18 cellular contexts compared by ENCODE assay signal in the genomic region with DNA sequence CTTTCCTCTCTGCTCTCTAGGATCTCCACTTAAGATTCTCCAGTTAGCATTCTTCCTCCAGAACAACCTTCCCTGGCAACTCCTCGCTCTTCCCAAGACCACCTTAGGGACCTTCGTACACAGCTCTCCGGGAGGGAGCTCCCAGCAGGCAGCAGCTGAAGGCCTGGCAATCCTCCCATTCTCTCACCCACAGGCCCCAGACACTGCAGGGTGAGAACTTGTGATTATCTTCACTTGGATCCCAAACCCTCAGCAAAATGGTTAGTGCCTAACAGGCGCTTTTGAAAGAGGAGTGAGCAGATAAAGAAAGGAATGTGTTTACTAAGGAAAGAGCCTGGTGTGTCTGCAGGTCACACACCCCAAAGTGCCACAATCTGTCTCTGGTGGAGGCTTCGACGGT.
"Had no signal": no experiment of that assay in that cellular context is flagged by ENCODE, and none has a peak within 500 bp of the region (broad histone marks: within the 10 kb centered on the region; RNA-seq: fewer than 3 reads in every experiment).

No MANE protein-coding gene starts in this region.

- H3K4me1 ChIP-seq: lower lobe of right lung had no signal

- H3K27me3 ChIP-seq: neutrophil, thyroid gland had no signal

- H3K9me3 ChIP-seq: heart left ventricle, lower lobe of right lung, neutrophil, thyroid gland had no signal

- ATAC-seq: activated CD4-positive, alpha-beta T cell treated with anti-CD3 and anti-CD28 coated beads for 36 hours; activated CD8-positive, alpha-beta T cell treated with anti-CD3 and anti-CD28 coated beads for 36 hours; lower lobe of right lung; stimulated activated memory B cell treated with anti-CD40 and anti-IgM and Interleukin-4, amounts not matched to agents 10 μg/mL and 1 μg/mL and 100 μg/mL, for 72 hours had no signal

- H3K36me3 ChIP-seq: brain microvascular endothelial cell, heart left ventricle, lower lobe of right lung, neutrophil, thyroid gland, WERI-Rb-1 had no signal

- H3K27ac Mint-ChIP-seq: activated CD4-positive, alpha-beta T cell treated with anti-CD3 and anti-CD28 coated beads for 36 hours; activated CD8-positive, alpha-beta T cell treated with anti-CD3 and anti-CD28 coated beads for 36 hours; activated naive CD8-positive, alpha-beta T cell treated with anti-CD3 and anti-CD28 coated beads, Interleukin-2, amount 10 ng/mL, durations not matched to agents 7 days and 5 days; immature natural killer cell; stimulated activated memory B cell treated with anti-CD40 and anti-IgM and Interleukin-4, amounts not matched to agents 10 μg/mL and 1 μg/mL and 100 μg/mL, for 72 hours; T-helper 1 cell treated with Interleukin-12 subunit alpha and Interleukin-12 subunit beta and Interleukin-4 antibody, amounts not matched to agents 30 μg/mL and 1 μg/mL, for 36 hours had no signal

- H3K4me3 ChIP-seq: heart left ventricle, lower lobe of right lung, thyroid gland had no signal

- H3K4me3 Mint-ChIP-seq: activated CD4-positive, alpha-beta T cell treated with anti-CD3 and anti-CD28 coated beads for 36 hours; activated CD8-positive, alpha-beta T cell treated with anti-CD3 and anti-CD28 coated beads for 36 hours; activated naive CD8-positive, alpha-beta T cell treated with anti-CD3 and anti-CD28 coated beads, Interleukin-2, amount 10 ng/mL, durations not matched to agents 7 days and 5 days; central memory CD8-positive, alpha-beta T cell; immature natural killer cell; stimulated activated memory B cell treated with anti-CD40 and anti-IgM and Interleukin-4, amounts not matched to agents 10 μg/mL and 1 μg/mL and 100 μg/mL, for 72 hours; T-helper 1 cell treated with Interleukin-12 subunit alpha and Interleukin-12 subunit beta and Interleukin-4 antibody, amounts not matched to agents 30 μg/mL and 1 μg/mL, for 36 hours had no signal

- H3K27me3 Mint-ChIP-seq: activated CD8-positive, alpha-beta T cell treated with anti-CD3 and anti-CD28 coated beads for 36 hours had no signal

- H3K4me1 Mint-ChIP-seq: activated CD4-positive, alpha-beta T cell treated with anti-CD3 and anti-CD28 coated beads for 36 hours; central memory CD8-positive, alpha-beta T cell; stimulated activated memory B cell treated with anti-CD40 and anti-IgM and Interleukin-4, amounts not matched to agents 10 μg/mL and 1 μg/mL and 100 μg/mL, for 72 hours had no signal

- DNase-seq: activated CD4-positive, alpha-beta T cell treated with anti-CD3 and anti-CD28 coated beads for 36 hours; activated CD8-positive, alpha-beta T cell treated with anti-CD3 and anti-CD28 coated beads for 36 hours; activated naive CD4-positive, alpha-beta T cell; activated naive CD8-positive, alpha-beta T cell treated with anti-CD3 and anti-CD28 coated beads, Interleukin-2, amount 10 ng/mL, durations not matched to agents 7 days and 5 days; brain microvascular endothelial cell; cortex of kidney; effector CD4-positive, alpha-beta T cell; immature natural killer cell; lower lobe of right lung; midbrain; stimulated activated CD4-positive, alpha-beta T cell treated with anti-CD3 and anti-CD28 coated beads, Interleukin-2, amount 100 ng/mL, for 48 hours had no signal

- H3K36me3 Mint-ChIP-seq: activated naive CD8-positive, alpha-beta T cell treated with anti-CD3 and anti-CD28 coated beads, Interleukin-2, amount 10 ng/mL, durations not matched to agents 7 days and 5 days; immature natural killer cell; stimulated activated memory B cell treated with anti-CD40 and anti-IgM and Interleukin-4, amounts not matched to agents 10 μg/mL and 1 μg/mL and 100 μg/mL, for 72 hours had no signal

- H3K9me3 Mint-ChIP-seq: activated CD8-positive, alpha-beta T cell treated with anti-CD3 and anti-CD28 coated beads for 36 hours; activated naive CD8-positive, alpha-beta T cell treated with anti-CD3 and anti-CD28 coated beads, Interleukin-2, amount 10 ng/mL, durations not matched to agents 7 days and 5 days; central memory CD8-positive, alpha-beta T cell; immature natural killer cell; stimulated activated memory B cell treated with anti-CD40 and anti-IgM and Interleukin-4, amounts not matched to agents 10 μg/mL and 1 μg/mL and 100 μg/mL, for 72 hours; T-helper 1 cell treated with Interleukin-12 subunit alpha and Interleukin-12 subunit beta and Interleukin-4 antibody, amounts not matched to agents 30 μg/mL and 1 μg/mL, for 36 hours had no signal
